In the genomic region with DNA sequence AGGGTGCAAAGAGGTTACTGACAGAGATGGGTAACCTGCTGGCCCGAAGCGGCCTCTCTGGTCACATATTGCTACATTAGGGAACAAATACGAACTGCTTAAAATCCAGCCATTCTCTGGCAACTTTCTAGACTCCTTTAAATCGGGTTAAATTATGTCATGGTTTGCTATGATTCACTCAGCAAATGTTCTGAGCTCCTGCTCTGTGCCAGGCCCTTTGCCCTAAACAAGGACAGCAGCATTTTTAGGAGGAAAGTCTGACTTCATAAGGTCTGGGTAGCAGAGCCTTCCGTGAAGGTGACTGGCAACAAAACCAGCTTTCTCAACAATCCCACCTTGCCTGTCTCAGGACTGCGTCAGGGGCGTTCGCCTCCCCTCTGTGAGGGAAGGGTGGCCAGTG, we compare ENCODE assay signal across 19 cellular contexts. TPM values are rescaled to one million over a fixed set of nuclear protein-coding genes. Genes with fewer than 3 reads are reported as not detected.
"Had no signal": no experiment of that assay in that cellular context is flagged by ENCODE, and none has a peak within 500 bp of the region (broad histone marks: within the 10 kb centered on the region; RNA-seq: fewer than 3 reads in every experiment).

No MANE protein-coding gene starts in this region.

- H3K4me1 Mint-ChIP-seq: activated naive CD4-positive, alpha-beta T cell treated with anti-CD3 and anti-CD28 coated beads, Interleukin-2, amount 10 ng/mL, durations not matched to agents 7 days and 5 days had no signal

- H3K4me3 ChIP-seq: left lung, sigmoid colon, upper lobe of left lung had no signal

- H3K4me3 Mint-ChIP-seq: activated naive CD4-positive, alpha-beta T cell treated with anti-CD3 and anti-CD28 coated beads, Interleukin-2, amount 10 ng/mL, durations not matched to agents 7 days and 5 days; brain; dendritic cell treated with granulocyte-macrophage colony-stimulating factor and Interleukin-4, amounts not matched to agents 40 ng/mL and 50 ng/mL, for 4 days; effector memory CD8-positive, alpha-beta T cell; nephron progenitor cell had no signal

- DNase-seq: activated CD4-positive, alpha-beta T cell treated with anti-CD3 and anti-CD28 coated beads, Interleukin-2, amount 50 U/mL, for 1 hour; activated CD4-positive, CD25-positive, alpha-beta regulatory T cell; activated naive CD4-positive, alpha-beta T cell treated with anti-CD3 and anti-CD28 coated beads, Interleukin-2, amount 10 ng/mL, durations not matched to agents 7 days and 5 days; effector memory CD8-positive, alpha-beta T cell; foreskin fibroblast; left lung; mesendoderm; nephron progenitor cell; sigmoid colon; stimulated activated CD4-positive, alpha-beta T cell treated with anti-CD3 and anti-CD28 coated beads, Interleukin-12 subunit alpha, Interleukin-12 subunit beta, amount 100 ng/mL, for 4 hours; stimulated activated naive CD4-positive, alpha-beta T cell; T-helper 2 cell; upper lobe of left lung had no signal

- H3K9me3 Mint-ChIP-seq: activated T-helper 2 cell treated with anti-CD3 and anti-CD28 coated beads, Interferon-gamma antibody, Interleukin-2, Interleukin-4, amounts not matched to agents 10 μg/mL and 5 μg/mL and 100 μg/mL, durations not matched to agents 14 hours and 24 hours and 36 hours; brain; dendritic cell treated with granulocyte-macrophage colony-stimulating factor and Interleukin-4, amounts not matched to agents 40 ng/mL and 50 ng/mL, for 4 days; nephron progenitor cell had no signal

- H3K27me3 ChIP-seq: left lung, sigmoid colon, upper lobe of left lung had no signal

- H3K36me3 ChIP-seq: left lung, sigmoid colon, upper lobe of left lung had no signal

- H3K27me3 Mint-ChIP-seq: activated naive CD4-positive, alpha-beta T cell treated with anti-CD3 and anti-CD28 coated beads, Interleukin-2, amount 10 ng/mL, durations not matched to agents 7 days and 5 days; dendritic cell treated with granulocyte-macrophage colony-stimulating factor and Interleukin-4, amounts not matched to agents 40 ng/mL and 50 ng/mL, for 4 days had no signal

- H3K27ac ChIP-seq: left lung, sigmoid colon, upper lobe of left lung had no signal

- H3K4me1 ChIP-seq: left lung, sigmoid colon, upper lobe of left lung had no signal

- H3K27ac Mint-ChIP-seq: activated naive CD4-positive, alpha-beta T cell treated with anti-CD3 and anti-CD28 coated beads, Interleukin-2, amount 10 ng/mL, durations not matched to agents 7 days and 5 days; activated T-helper 2 cell treated with anti-CD3 and anti-CD28 coated beads, Interferon-gamma antibody, Interleukin-2, Interleukin-4, amounts not matched to agents 10 μg/mL and 5 μg/mL and 100 μg/mL, durations not matched to agents 14 hours and 24 hours and 36 hours; brain; dendritic cell treated with granulocyte-macrophage colony-stimulating factor and Interleukin-4, amounts not matched to agents 40 ng/mL and 50 ng/mL, for 4 days; effector memory CD8-positive, alpha-beta T cell; nephron progenitor cell had no signal

- ATAC-seq: effector memory CD8-positive, alpha-beta T cell; left lung had no signal

- H3K36me3 Mint-ChIP-seq: activated naive CD4-positive, alpha-beta T cell treated with anti-CD3 and anti-CD28 coated beads, Interleukin-2, amount 10 ng/mL, durations not matched to agents 7 days and 5 days; brain had no signal

- H3K9me3 ChIP-seq: left lung, sigmoid colon, upper lobe of left lung had no signal

RNA-seq across cellular contexts. Expression of a gene that starts 15.4 kb away (rescaled TPM):
- total RNA-seq: activated T-helper 2 cell treated with anti-CD3 and anti-CD28 coated beads, Interferon-gamma antibody, Interleukin-2, Interleukin-4, amounts not matched to agents 10 μg/mL and 5 μg/mL and 100 μg/mL, durations not matched to agents 14 hours and 24 hours and 36 hours; left lung; osteoblast; pulmonary artery endothelial cell; sigmoid colon; upper lobe of left lung had no signal
- polyA plus RNA-seq: adipose tissue, sigmoid colon had no signal
